Comparison of ENCODE assay signal across 22 cellular contexts in genomic region chr5:34715711-34716110, GRCh38. TPM values are rescaled to one million over a fixed set of nuclear protein-coding genes. Genes with fewer than 3 reads are reported as not detected.
DNase-seq lines count a peak whose midpoint lies in the region; ATAC-seq, FAIRE-seq and TF ChIP-seq lines count a peak whose summit lies in the region.
"Had no signal": no experiment of that assay in that cellular context is flagged by ENCODE, and none has a peak within 500 bp of the region (broad histone marks: within the 10 kb centered on the region; RNA-seq: fewer than 3 reads in every experiment).

No MANE protein-coding gene starts in this region.

- no peak overlapping the region for H2AFZ ChIP-seq in astrocyte (ENCODE audit: low read depth, low read length)

- peak overlapping the region; percentile 27 for H3K4me2 ChIP-seq in astrocyte (ENCODE audit: low read length)

- H3K9me3 ChIP-seq in astrocyte (ENCODE audit: insufficient read depth, low read depth, low read length) = no peaks in the 10 kb centered on the region
- H3K9me3 ChIP-seq: BE2C, Caco-2, ovary, sigmoid colon had no signal

- H3K4me1 ChIP-seq in astrocyte (ENCODE audit: insufficient read depth, low read length) = peaks cover 53% of the 10 kb centered on the region
- H3K4me1 ChIP-seq: BE2C had no signal

- peaks cover 51% of the 10 kb centered on the region for H3K4me1 Mint-ChIP-seq in astrocyte (ENCODE audit: low read depth, unreplicated experiment)
- peaks cover 31% of the 10 kb centered on the region for H3K4me1 Mint-ChIP-seq in type B pancreatic cell (ENCODE audit: unreplicated experiment)
- peaks cover 0 to 3% of the 10 kb centered on the region in 2 donors for H3K4me1 Mint-ChIP-seq in effector memory CD8-positive, alpha-beta T cell (ENCODE audit: low read depth in 2 of 2)

- H3K4me3 ChIP-seq in astrocyte (ENCODE audit: insufficient read depth, low read depth, low read length) = no peak overlapping the region
- no peak overlapping the region for H3K4me3 ChIP-seq in fibroblast of pulmonary artery (replicated peaks; ENCODE audit: low read depth, low read length)
- H3K4me3 ChIP-seq: lung, ovary, sigmoid colon had no signal

- TF ChIP-seq CTCF in astrocyte (IDR thresholded peaks at IDR 0.05; ENCODE audit: insufficient read depth, low read depth, low read length) (no peak), fibroblast of pulmonary artery (IDR thresholded peaks at IDR 0.05; ENCODE audit: low read length, missing control alignments) (no peak), type B pancreatic cell (conservative IDR thresholded peaks at IDR 0.05) (no peak)

- H3K27me3 ChIP-seq in astrocyte (ENCODE audit: insufficient read depth, low read length) = no peaks in the 10 kb centered on the region
- H3K27me3 ChIP-seq: BE2C, ovary, sigmoid colon had no signal

- H3K27ac Mint-ChIP-seq in astrocyte (ENCODE audit: unreplicated experiment) (peak overlapping the region; percentile 99), type B pancreatic cell (peak overlapping the region; percentile 9)
- H3K27ac Mint-ChIP-seq in effector memory CD8-positive, alpha-beta T cell = no peak overlapping the region
- H3K27ac Mint-ChIP-seq: activated naive CD8-positive, alpha-beta T cell had no signal

- H3K27ac ChIP-seq in astrocyte (ENCODE audit: low read depth, low read length) = peak overlapping the region; percentile 99
- H3K27ac ChIP-seq: ovary had no signal

- H3K27me3 Mint-ChIP-seq in astrocyte (ENCODE audit: low read depth, unreplicated experiment) (no peaks in the 10 kb centered on the region), type B pancreatic cell (no peaks in the 10 kb centered on the region)
- peaks cover 4 to 24% of the 10 kb centered on the region in 2 donors for H3K27me3 Mint-ChIP-seq in effector memory CD8-positive, alpha-beta T cell

- DNase-seq in HCEC 1CT = peak; percentile 47
- peak; percentile 66 for DNase-seq in astrocyte (ENCODE audit: low read depth)
- peak; percentile 71 for DNase-seq in fibroblast of pulmonary artery (ENCODE audit: low read depth)
- no peak for DNase-seq in type B pancreatic cell (ENCODE audit: extremely low spot score, unreplicated experiment)
- DNase-seq in effector memory CD8-positive, alpha-beta T cell = no peak
- no peak for DNase-seq in AG08395 (ENCODE audit: low spot score)
- DNase-seq: activated CD4-positive, CD25-positive, alpha-beta regulatory T cell treated with anti-CD3 and anti-CD28 coated beads, Interleukin-2, amount 50 U/mL, for 72 hours; BE2C; Caco-2; H7; islet precursor cell; NCI-H187 treated with DMSO at 0.1 percent for 48 hours; NCI-H2227 treated with DMSO at 0.1 percent for 48 hours; NCI-H82; ovary; sigmoid colon; stimulated activated naive CD8-positive, alpha-beta T cell treated with anti-CD3 and anti-CD28 coated beads, Interleukin-15, Interleukin-2, amounts not matched to agents 100 U/mL and 50 U/mL, for 24 hours; T1000 had no signal

- H4K20me1 ChIP-seq in astrocyte (ENCODE audit: insufficient read depth, low read length) = no peaks in the 10 kb centered on the region

- H3K36me3 Mint-ChIP-seq in astrocyte (ENCODE audit: low read depth, unreplicated experiment) (peaks cover 23% of the 10 kb centered on the region), type B pancreatic cell (peaks cover 35% of the 10 kb centered on the region)
- no peaks in the 10 kb centered on the region for H3K36me3 Mint-ChIP-seq in effector memory CD8-positive, alpha-beta T cell (ENCODE audit: insufficient read depth)
- H3K36me3 Mint-ChIP-seq: activated naive CD8-positive, alpha-beta T cell had no signal

- peak overlapping the region; percentile 12 for H3K4me3 Mint-ChIP-seq in astrocyte (ENCODE audit: unreplicated experiment)
- H3K4me3 Mint-ChIP-seq in type B pancreatic cell = no peak overlapping the region
- no peak overlapping the region for H3K4me3 Mint-ChIP-seq in effector memory CD8-positive, alpha-beta T cell
- H3K4me3 Mint-ChIP-seq: activated naive CD8-positive, alpha-beta T cell had no signal

- H3K9me3 Mint-ChIP-seq in astrocyte (ENCODE audit: unreplicated experiment) (no peaks in the 10 kb centered on the region), type B pancreatic cell (no peaks in the 10 kb centered on the region)
- H3K9me3 Mint-ChIP-seq in effector memory CD8-positive, alpha-beta T cell = no peaks in the 10 kb centered on the region

- peaks cover 11% of the 10 kb centered on the region for H3K36me3 ChIP-seq in astrocyte (ENCODE audit: insufficient read depth, low read length)
- H3K36me3 ChIP-seq: BE2C, ovary, sigmoid colon had no signal

- H3K9ac ChIP-seq in astrocyte (ENCODE audit: low read length) = peak overlapping the region; percentile 88

- ATAC-seq in effector memory CD8-positive, alpha-beta T cell (replicated peaks) = no peak
- ATAC-seq in HG02870 (IDR thresholded peaks at IDR 0.05; ENCODE audit: unreplicated experiment) = no peak
- ATAC-seq: stimulated activated naive CD8-positive, alpha-beta T cell treated with anti-CD3 and anti-CD28 coated beads, Interleukin-15, Interleukin-2, amounts not matched to agents 100 U/mL and 50 U/mL, for 24 hours had no signal

- no peak for FAIRE-seq in astrocyte (lab: Jason Lieb, UNC)
- FAIRE-seq: bronchial epithelial cell had no signal

- H3K79me2 ChIP-seq in astrocyte (ENCODE audit: insufficient read depth, low read length) = peaks cover 82% of the 10 kb centered on the region

RNA-seq across cellular contexts. Expression of gene RAI14, which starts 59.6 kb away (rescaled TPM):
- total RNA-seq in astrocyte = 307 and 315 TPM in 2 replicates
- total RNA-seq in type B pancreatic cell (ENCODE audit: low replicate concordance) = 83.1 and 102 TPM in 2 replicates

Comparison
In these comparisons a context has a peak if more than half of its experiments do, and no peak if none do; other contexts are left out.
1. DNase-seq: peak in HCEC 1CT (single experiment), astrocyte (single experiment) and fibroblast of pulmonary artery (single experiment); none in type B pancreatic cell (single experiment), effector memory CD8-positive, alpha-beta T cell (0 of 3) and AG08395 (single experiment).
2. H3K27ac Mint-ChIP-seq: peak in astrocyte (single experiment) and type B pancreatic cell (single experiment); none in effector memory CD8-positive, alpha-beta T cell (0 of 2).